ENCODE assay signal across 8 cellular contexts in the genomic region with DNA sequence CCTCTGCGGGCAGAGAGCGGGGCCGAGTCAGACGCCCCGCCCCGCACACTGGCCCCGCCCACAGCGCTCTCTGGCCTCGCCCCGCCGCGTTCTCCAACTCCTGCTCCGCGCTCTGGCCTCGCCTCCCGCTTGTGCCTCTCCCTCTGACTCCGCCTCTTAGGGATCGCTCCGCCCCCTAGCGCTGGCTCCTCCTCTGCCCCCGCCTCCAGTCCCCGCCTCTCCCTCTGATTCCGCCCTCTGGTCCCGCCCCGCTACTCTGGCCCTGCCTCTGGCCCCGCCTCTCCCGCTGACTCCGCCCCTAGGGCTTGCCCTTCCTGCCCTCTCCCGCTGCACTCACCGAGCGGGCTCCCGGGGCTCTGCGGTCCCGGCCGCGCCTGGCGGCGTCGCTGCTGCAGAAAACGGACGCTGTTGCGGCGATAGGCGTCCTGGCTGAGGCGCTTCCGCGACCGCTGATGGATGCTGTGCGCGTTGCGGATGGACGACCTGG.
DNase-seq lines count a peak whose midpoint lies in the region; ATAC-seq and TF ChIP-seq lines count a peak whose summit lies in the region.
"Not testable (repeated sequence)": the region's sequence is repeated elsewhere in the genome, so short reads cannot be mapped to it uniquely, and the experiment has no call there.

No MANE protein-coding gene starts in this region.

- CTCF ChIA-PET in activated CD8-positive, alpha-beta memory T cell treated with anti-CD3 and anti-CD28 coated beads, Interleukin-2, amount 10 ng/mL, durations not matched to agents 7 days and 5 days (lab: Charles Lee): not testable (repeated sequence)

- not testable (repeated sequence) for H3K4me3 Mint-ChIP-seq in activated CD8-positive, alpha-beta memory T cell treated with anti-CD3 and anti-CD28 coated beads, Interleukin-2, amount 10 ng/mL, durations not matched to agents 7 days and 5 days; chondrocyte (ENCODE audit: unreplicated experiment); type B pancreatic cell

- H3K27ac ChIP-seq in liver (ENCODE audit: low read depth in 1 of 2, low read length in 2 of 2): not testable (repeated sequence)

- H3K9ac ChIP-seq in liver (ENCODE audit: low read depth in 1 of 2, low read length in 2 of 2): not testable (repeated sequence)

- not testable (repeated sequence) for H3K36me3 Mint-ChIP-seq in activated CD8-positive, alpha-beta memory T cell treated with anti-CD3 and anti-CD28 coated beads, Interleukin-2, amount 10 ng/mL, durations not matched to agents 7 days and 5 days; chondrocyte (ENCODE audit: low read depth); type B pancreatic cell

- not testable (repeated sequence) for H3K27me3 ChIP-seq in liver (ENCODE audit: control insufficient read depth in 4 of 4, insufficient read depth in 4 of 4, low read length in 3 of 4)

- not testable (repeated sequence) for H3K9me3 ChIP-seq in liver (ENCODE audit: control insufficient read depth in 4 of 4, low read length in 3 of 4)

- not testable (repeated sequence) for H3K27ac Mint-ChIP-seq in activated CD8-positive, alpha-beta memory T cell treated with anti-CD3 and anti-CD28 coated beads, Interleukin-2, amount 10 ng/mL, durations not matched to agents 7 days and 5 days; chondrocyte (ENCODE audit: unreplicated experiment); type B pancreatic cell

- peak in 1 of 2 donors; percentile 26 for TF ChIP-seq RAD21 in liver (IDR thresholded peaks at IDR 0.05)

- not testable (repeated sequence) for H3K9me3 Mint-ChIP-seq in activated CD8-positive, alpha-beta memory T cell treated with anti-CD3 and anti-CD28 coated beads, Interleukin-2, amount 10 ng/mL, durations not matched to agents 7 days and 5 days (ENCODE audit: low read depth); chondrocyte (ENCODE audit: low read depth); type B pancreatic cell

- not testable (repeated sequence) for H3K27me3 Mint-ChIP-seq in activated CD8-positive, alpha-beta memory T cell treated with anti-CD3 and anti-CD28 coated beads, Interleukin-2, amount 10 ng/mL, durations not matched to agents 7 days and 5 days; chondrocyte (ENCODE audit: low read depth); type B pancreatic cell

- not testable (repeated sequence) for DNase-seq in LNCaP clone FGC (ENCODE audit: low read depth)
- DNase-seq in activated CD8-positive, alpha-beta memory T cell treated with anti-CD3 and anti-CD28 coated beads, Interleukin-2, amount 10 ng/mL, durations not matched to agents 7 days and 5 days: peak; percentile 97
- peak; percentile 88 for DNase-seq in chondrocyte (ENCODE audit: low spot score)
- DNase-seq in stimulated activated CD4-positive, alpha-beta T cell treated with anti-CD3 and anti-CD28 coated beads, Interleukin-12 subunit alpha, Interleukin-12 subunit beta, amount 100 ng/mL, for 48 hours (ENCODE audit: low read depth in 2 of 3, low spot score in 1 of 3): peak; percentile 87 to 91 (median 88)
- peak; percentile 91 for DNase-seq in type B pancreatic cell (ENCODE audit: extremely low spot score, unreplicated experiment)

- WGBS in liver: under 1% methylated on average over 38 of the region's 52 CpGs

- not testable (repeated sequence) for H3K36me3 ChIP-seq in liver (ENCODE audit: control insufficient read depth in 4 of 4, insufficient read depth in 3 of 4, low read depth in 1 of 4, low read length in 3 of 4)

- H3K4me1 Mint-ChIP-seq in activated CD8-positive, alpha-beta memory T cell treated with anti-CD3 and anti-CD28 coated beads, Interleukin-2, amount 10 ng/mL, durations not matched to agents 7 days and 5 days; chondrocyte (ENCODE audit: low read depth); type B pancreatic cell (ENCODE audit: unreplicated experiment): not testable (repeated sequence)

- H3K4me3 ChIP-seq in LNCaP clone FGC (ENCODE audit: low read depth, low read length): peak overlapping the region; percentile 34; the same call in 1 of the 2 replicates
- not testable (repeated sequence) for H3K4me3 ChIP-seq in liver (ENCODE audit: low read depth in 1 of 3, low read length in 3 of 3)

- ATAC-seq in GM18873 (IDR thresholded peaks at IDR 0.05; ENCODE audit: low FRiP score, unreplicated experiment) (peak; percentile 76), HG02759 (IDR thresholded peaks at IDR 0.05; ENCODE audit: unreplicated experiment) (peak; percentile 90)
- peak; percentile 95 for ATAC-seq in activated CD8-positive, alpha-beta memory T cell treated with anti-CD3 and anti-CD28 coated beads, Interleukin-2, amount 10 ng/mL, durations not matched to agents 7 days and 5 days

- not testable (repeated sequence) for TF ChIP-seq CTCF in LNCaP clone FGC (IDR thresholded peaks at IDR 0.05; ENCODE audit: control insufficient read depth, extremely low read depth, insufficient read depth); chondrocyte (IDR thresholded peaks at IDR 0.05); liver (IDR thresholded peaks at IDR 0.05; ENCODE audit: low read depth, low read length, missing input control); type B pancreatic cell (conservative IDR thresholded peaks at IDR 0.05)

- not testable (repeated sequence) for H3K4me1 ChIP-seq in liver (ENCODE audit: control insufficient read depth in 4 of 4, insufficient read depth in 4 of 4, low read length in 3 of 4)

TF ChIP-seq in liver, 16 proteins besides CTCF, POLR2A, EP300 and RAD21:
- TF ChIP-seq SP1 (IDR thresholded peaks at IDR 0.05): peak; percentile 45
